13 cellular contexts compared by ENCODE assay signal in the genomic region with DNA sequence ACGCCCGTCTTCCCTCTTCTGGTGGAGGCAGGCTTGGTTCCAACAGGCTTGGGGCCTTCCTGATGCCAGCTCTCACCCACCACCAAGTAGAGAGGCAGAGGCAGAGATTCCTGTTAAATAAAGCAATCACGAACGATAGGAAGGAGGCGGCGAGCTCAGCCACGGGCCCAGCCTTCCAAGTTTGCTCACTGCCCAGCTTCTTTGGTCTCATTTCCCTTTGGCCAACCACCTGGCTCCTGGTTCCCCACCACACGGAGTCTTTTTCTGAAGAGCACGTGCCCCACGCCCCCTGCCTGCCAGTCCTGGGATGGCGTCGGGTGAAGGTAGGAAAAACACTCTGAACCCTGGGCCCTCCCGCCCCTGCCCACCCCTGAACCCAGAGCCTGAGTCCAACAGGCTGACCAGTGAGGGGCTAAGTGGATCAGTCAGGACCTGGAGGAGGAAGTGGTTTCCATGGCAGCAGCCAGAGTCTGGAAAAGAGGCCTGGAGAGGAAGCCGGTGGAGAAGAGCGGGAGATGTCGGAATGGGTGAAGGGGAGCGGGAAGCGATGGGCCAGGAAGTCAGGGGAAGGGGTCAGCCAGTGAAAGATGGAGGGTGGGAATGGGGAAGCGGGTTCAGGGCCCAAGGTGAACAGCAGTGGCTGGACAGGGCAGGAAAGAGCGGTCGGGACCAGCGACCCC.
DNase-seq lines count a peak whose midpoint lies in the region; ATAC-seq and TF ChIP-seq lines count a peak whose summit lies in the region.
"Had no signal": no experiment of that assay in that cellular context is flagged by ENCODE, and none has a peak within 500 bp of the region (broad histone marks: within the 10 kb centered on the region; RNA-seq: fewer than 3 reads in every experiment).

No MANE protein-coding gene starts in this region.

- DNase-seq in activated T-cell treated with anti-CD3 and anti-CD28 coated beads for 48 hours (ENCODE audit: low read depth) = peak; percentile 1
- DNase-seq in activated T-cell treated with anti-CD3 and anti-CD28 coated beads, Interleukin-2, amount 50 U/mL, for 4 hours = no peak
- DNase-seq in HEK293T (ENCODE audit: extremely low spot score) = peak; percentile 58
- DNase-seq in WTC11 (ENCODE audit: low spot score) = peak; percentile 66
- DNase-seq in posterior cingulate gyrus = peak in 6 of 10 donors; percentile 18 to 87 (median 65)
- DNase-seq in HuH-7.5 (ENCODE audit: low spot score) = no peak
- DNase-seq in ascending aorta (ENCODE audit: low spot score in 2 of 2) = no peak
- DNase-seq in amygdala (lab: John Stamatoyannopoulos, UW) = no peak
- DNase-seq: mucosa of descending colon, NCI-H146 had no signal

- intact Hi-C loops in posterior cingulate gyrus (cut with DNase I) (no loop called here), ascending aorta (cut with DNase I) (no loop called here)

- H3K27ac Mint-ChIP-seq in WTC11 = no peak overlapping the region
- H3K27ac Mint-ChIP-seq: activated naive CD4-positive, alpha-beta T cell treated with anti-CD3 and anti-CD28 coated beads, Interleukin-2, amount 50 U/mL, for 24 hours had no signal

- H3K27me3 ChIP-seq in ascending aorta = no peaks in the 10 kb centered on the region
- H3K27me3 ChIP-seq: BLaER1 treated with 17β-estradiol and CSF1 and Interleukin-3, amounts not matched to agents 10 nM and 100 nM had no signal

- no peaks in the 10 kb centered on the region for H3K9me3 Mint-ChIP-seq in activated T-cell treated with anti-CD3 and anti-CD28 coated beads, Interleukin-2, amount 50 U/mL, for 4 hours
- H3K9me3 Mint-ChIP-seq in WTC11 = peaks cover 9% of the 10 kb centered on the region
- H3K9me3 Mint-ChIP-seq: activated naive CD4-positive, alpha-beta T cell treated with anti-CD3 and anti-CD28 coated beads, Interleukin-2, amount 50 U/mL, for 24 hours had no signal

- CTCF ChIA-PET in HEK293T (lab: Yijun Ruan, JAX) (no interaction called here), WTC11 (lab: Charles Lee) (interaction anchor here (0.5 to 5.3 kb wide), 27 partner anchors 9 to 461 kb away, joined by 3 to 48 read pairs (median 4); no protein-coding TSS in a partner anchor)

- ATAC-seq in activated T-cell treated with anti-CD3 and anti-CD28 coated beads, Interleukin-2, amount 50 U/mL, for 4 hours = no peak
- ATAC-seq in WTC11 = peak; percentile 67
- ATAC-seq: esophagus mucosa, mucosa of descending colon had no signal

- H3K4me3 ChIP-seq in ascending aorta = no peak overlapping the region
- H3K4me3 ChIP-seq: BLaER1 treated with 17β-estradiol and CSF1 and Interleukin-3, amounts not matched to agents 10 nM and 100 nM; mucosa of descending colon had no signal

- peaks cover 15% of the 10 kb centered on the region for H3K27me3 Mint-ChIP-seq in activated T-cell treated with anti-CD3 and anti-CD28 coated beads, Interleukin-2, amount 50 U/mL, for 4 hours (ENCODE audit: low read depth)
- peaks cover 38% of the 10 kb centered on the region for H3K27me3 Mint-ChIP-seq in WTC11 (ENCODE audit: low read depth)

- no peak overlapping the region for H3K27ac ChIP-seq in ascending aorta
- H3K27ac ChIP-seq: BLaER1 treated with 17β-estradiol and CSF1 and Interleukin-3, amounts not matched to agents 10 nM and 100 nM had no signal

- no peaks in the 10 kb centered on the region for H3K4me1 Mint-ChIP-seq in activated T-cell treated with anti-CD3 and anti-CD28 coated beads, Interleukin-2, amount 50 U/mL, for 4 hours (ENCODE audit: low read depth)
- H3K4me1 Mint-ChIP-seq in WTC11 = peaks cover 29% of the 10 kb centered on the region
- H3K4me1 Mint-ChIP-seq: activated naive CD4-positive, alpha-beta T cell treated with anti-CD3 and anti-CD28 coated beads, Interleukin-2, amount 50 U/mL, for 24 hours had no signal

- H3K36me3 ChIP-seq in ascending aorta = no peaks in the 10 kb centered on the region
- H3K36me3 ChIP-seq: BLaER1 treated with 17β-estradiol and CSF1 and Interleukin-3, amounts not matched to agents 10 nM and 100 nM had no signal

- no peaks in the 10 kb centered on the region for H3K9me3 ChIP-seq in ascending aorta

- H3K4me1 ChIP-seq in ascending aorta = no peaks in the 10 kb centered on the region

- H3K4me3 Mint-ChIP-seq in activated T-cell treated with anti-CD3 and anti-CD28 coated beads, Interleukin-2, amount 50 U/mL, for 4 hours = no peak overlapping the region
- no peak overlapping the region for H3K4me3 Mint-ChIP-seq in WTC11
- H3K4me3 Mint-ChIP-seq: activated naive CD4-positive, alpha-beta T cell treated with anti-CD3 and anti-CD28 coated beads, Interleukin-2, amount 50 U/mL, for 24 hours had no signal

- no peaks in the 10 kb centered on the region for H3K36me3 Mint-ChIP-seq in activated T-cell treated with anti-CD3 and anti-CD28 coated beads, Interleukin-2, amount 50 U/mL, for 4 hours (ENCODE audit: insufficient read depth)
- H3K36me3 Mint-ChIP-seq in WTC11 = peaks cover 15% of the 10 kb centered on the region
- H3K36me3 Mint-ChIP-seq: activated naive CD4-positive, alpha-beta T cell treated with anti-CD3 and anti-CD28 coated beads, Interleukin-2, amount 50 U/mL, for 24 hours had no signal

- peak; percentile 75 for TF ChIP-seq CTCF in WTC11 (IDR thresholded peaks at IDR 0.05)
- TF ChIP-seq CTCF in ascending aorta (IDR thresholded peaks at IDR 0.05) = no peak

- POLR2A ChIA-PET in HEK293T (lab: Yijun Ruan, JAX) (no interaction called here), WTC11 (lab: Charles Lee) (interaction anchor here (0.6 kb wide), 1 partner anchor 374 kb away, joined by 6 read pairs; no protein-coding TSS in a partner anchor)

TF ChIP-seq in HEK293T, 16 proteins besides CTCF, POLR2A, EP300 and RAD21:
- TF ChIP-seq CTBP1 (IDR thresholded peaks at IDR 0.05; ENCODE audit: borderline replicate concordance) = no peak
- TF ChIP-seq FOXM1 (IDR thresholded peaks at IDR 0.05; ENCODE audit: borderline replicate concordance) = no peak
- no peak for TF ChIP-seq FOXA1 (IDR thresholded peaks at IDR 0.05)
- no peak for TF ChIP-seq LEF1 (IDR thresholded peaks at IDR 0.05; ENCODE audit: borderline replicate concordance)
- peak; percentile 90 for TF ChIP-seq L3MBTL2 (conservative IDR thresholded peaks at IDR 0.05)
- no peak for TF ChIP-seq SUZ12 (IDR thresholded peaks at IDR 0.05)
- TF ChIP-seq HDGF (IDR thresholded peaks at IDR 0.05; ENCODE audit: borderline replicate concordance) = no peak
- no peak for TF ChIP-seq FOXK2 (IDR thresholded peaks at IDR 0.05)

TF ChIP-seq in WTC11, 78 proteins besides CTCF, POLR2A, EP300 and RAD21 (continues in another document):
- TF ChIP-seq MYBL2 (CRISPR knock-in tag; IDR thresholded peaks at IDR 0.05) = no peak
- TF ChIP-seq, protein P1, sequence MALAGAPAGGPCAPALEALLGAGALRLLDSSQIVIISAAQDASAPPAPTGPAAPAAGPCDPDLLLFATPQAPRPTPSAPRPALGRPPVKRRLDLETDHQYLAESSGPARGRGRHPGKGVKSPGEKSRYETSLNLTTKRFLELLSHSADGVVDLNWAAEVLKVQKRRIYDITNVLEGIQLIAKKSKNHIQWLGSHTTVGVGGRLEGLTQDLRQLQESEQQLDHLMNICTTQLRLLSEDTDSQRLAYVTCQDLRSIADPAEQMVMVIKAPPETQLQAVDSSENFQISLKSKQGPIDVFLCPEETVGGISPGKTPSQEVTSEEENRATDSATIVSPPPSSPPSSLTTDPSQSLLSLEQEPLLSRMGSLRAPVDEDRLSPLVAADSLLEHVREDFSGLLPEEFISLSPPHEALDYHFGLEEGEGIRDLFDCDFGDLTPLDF (CRISPR knock-in tag; IDR thresholded peaks at IDR 0.05) = peak; percentile 54; the same call in 1 of the 2 replicates
- TF ChIP-seq, protein P2, sequence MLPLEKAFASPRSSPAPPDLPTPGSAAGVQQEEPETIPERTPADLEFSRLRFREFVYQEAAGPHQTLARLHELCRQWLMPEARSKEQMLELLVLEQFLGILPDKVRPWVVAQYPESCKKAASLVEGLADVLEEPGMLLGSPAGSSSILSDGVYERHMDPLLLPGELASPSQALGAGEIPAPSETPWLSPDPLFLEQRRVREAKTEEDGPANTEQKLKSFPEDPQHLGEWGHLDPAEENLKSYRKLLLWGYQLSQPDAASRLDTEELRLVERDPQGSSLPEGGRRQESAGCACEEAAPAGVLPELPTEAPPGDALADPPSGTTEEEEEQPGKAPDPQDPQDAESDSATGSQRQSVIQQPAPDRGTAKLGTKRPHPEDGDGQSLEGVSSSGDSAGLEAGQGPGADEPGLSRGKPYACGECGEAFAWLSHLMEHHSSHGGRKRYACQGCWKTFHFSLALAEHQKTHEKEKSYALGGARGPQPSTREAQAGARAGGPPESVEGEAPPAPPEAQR (CRISPR knock-in tag; IDR thresholded peaks at IDR 0.05) = no peak
- TF ChIP-seq, protein P3, sequence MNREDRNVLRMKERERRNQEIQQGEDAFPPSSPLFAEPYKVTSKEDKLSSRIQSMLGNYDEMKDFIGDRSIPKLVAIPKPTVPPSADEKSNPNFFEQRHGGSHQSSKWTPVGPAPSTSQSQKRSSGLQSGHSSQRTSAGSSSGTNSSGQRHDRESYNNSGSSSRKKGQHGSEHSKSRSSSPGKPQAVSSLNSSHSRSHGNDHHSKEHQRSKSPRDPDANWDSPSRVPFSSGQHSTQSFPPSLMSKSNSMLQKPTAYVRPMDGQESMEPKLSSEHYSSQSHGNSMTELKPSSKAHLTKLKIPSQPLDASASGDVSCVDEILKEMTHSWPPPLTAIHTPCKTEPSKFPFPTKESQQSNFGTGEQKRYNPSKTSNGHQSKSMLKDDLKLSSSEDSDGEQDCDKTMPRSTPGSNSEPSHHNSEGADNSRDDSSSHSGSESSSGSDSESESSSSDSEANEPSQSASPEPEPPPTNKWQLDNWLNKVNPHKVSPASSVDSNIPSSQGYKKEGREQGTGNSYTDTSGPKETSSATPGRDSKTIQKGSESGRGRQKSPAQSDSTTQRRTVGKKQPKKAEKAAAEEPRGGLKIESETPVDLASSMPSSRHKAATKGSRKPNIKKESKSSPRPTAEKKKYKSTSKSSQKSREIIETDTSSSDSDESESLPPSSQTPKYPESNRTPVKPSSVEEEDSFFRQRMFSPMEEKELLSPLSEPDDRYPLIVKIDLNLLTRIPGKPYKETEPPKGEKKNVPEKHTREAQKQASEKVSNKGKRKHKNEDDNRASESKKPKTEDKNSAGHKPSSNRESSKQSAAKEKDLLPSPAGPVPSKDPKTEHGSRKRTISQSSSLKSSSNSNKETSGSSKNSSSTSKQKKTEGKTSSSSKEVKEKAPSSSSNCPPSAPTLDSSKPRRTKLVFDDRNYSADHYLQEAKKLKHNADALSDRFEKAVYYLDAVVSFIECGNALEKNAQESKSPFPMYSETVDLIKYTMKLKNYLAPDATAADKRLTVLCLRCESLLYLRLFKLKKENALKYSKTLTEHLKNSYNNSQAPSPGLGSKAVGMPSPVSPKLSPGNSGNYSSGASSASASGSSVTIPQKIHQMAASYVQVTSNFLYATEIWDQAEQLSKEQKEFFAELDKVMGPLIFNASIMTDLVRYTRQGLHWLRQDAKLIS (CRISPR knock-in tag; IDR thresholded peaks at IDR 0.05; ENCODE audit: borderline replicate concordance) = no peak

Comparison
In these comparisons a context has a peak if more than half of its experiments do, and no peak if none do; other contexts are left out.
1. DNase-seq: peak in activated T-cell treated with anti-CD3 and anti-CD28 coated beads for 48 hours (single experiment), HEK293T (single experiment), WTC11 (single experiment) and posterior cingulate gyrus (6 of 10); none in activated T-cell treated with anti-CD3 and anti-CD28 coated beads, Interleukin-2, amount 50 U/mL, for 4 hours (single experiment), HuH-7.5 (single experiment), ascending aorta (0 of 2) and amygdala (0 of 56).